In the genomic region with DNA sequence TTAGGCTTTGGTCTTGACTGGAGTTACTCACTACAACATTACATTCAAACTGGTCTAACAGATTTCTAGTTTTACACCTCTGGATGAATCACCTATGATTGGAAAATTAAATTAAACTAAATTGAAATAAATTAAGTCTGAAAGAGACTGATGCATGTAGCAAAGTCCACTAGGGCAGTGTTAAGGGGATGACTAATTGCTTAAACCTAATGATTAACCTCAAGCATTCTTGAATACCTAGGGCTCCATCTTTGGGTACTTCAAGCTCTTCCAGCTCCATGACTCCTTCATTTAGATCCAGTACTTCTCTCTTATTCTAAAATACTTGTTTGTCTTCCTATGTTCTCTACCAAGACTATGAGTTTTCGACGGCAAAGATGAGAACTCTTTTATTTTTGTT, we compare ENCODE assay signal across 17 cellular contexts.
A peak's percentile ranks its signal among the peaks of the same experiment; 100 is the strongest.
DNase-seq lines count a peak whose midpoint lies in the region; ATAC-seq and TF ChIP-seq lines count a peak whose summit lies in the region.
"Had no signal": no experiment of that assay in that cellular context is flagged by ENCODE, and none has a peak within 500 bp of the region (broad histone marks: within the 10 kb centered on the region; RNA-seq: fewer than 3 reads in every experiment).

No MANE protein-coding gene starts in this region.

- no peaks in the 10 kb centered on the region for H3K27me3 ChIP-seq in kidney epithelial cell (ENCODE audit: control insufficient read depth, insufficient read depth, low read length)

- no peaks in the 10 kb centered on the region for H3K36me3 ChIP-seq in kidney epithelial cell (ENCODE audit: control insufficient read depth, insufficient read depth, low read length)
- H3K36me3 ChIP-seq: BLaER1 had no signal

- H3K36me3 Mint-ChIP-seq in activated CD8-positive, alpha-beta T cell treated with anti-CD3 and anti-CD28 coated beads, Interleukin-2, amount 10 ng/mL, durations not matched to agents 7 days and 5 days (ENCODE audit: low read depth): no peaks in the 10 kb centered on the region
- H3K36me3 Mint-ChIP-seq: IgD-negative memory B cell had no signal

- H3K27ac Mint-ChIP-seq in activated CD8-positive, alpha-beta T cell treated with anti-CD3 and anti-CD28 coated beads, Interleukin-2, amount 10 ng/mL, durations not matched to agents 7 days and 5 days: no peak overlapping the region
- H3K27ac Mint-ChIP-seq: CD8-positive, alpha-beta memory T cell; H9; IgD-negative memory B cell had no signal

- CTCF ChIA-PET in activated CD8-positive, alpha-beta T cell treated with anti-CD3 and anti-CD28 coated beads, Interleukin-2, amount 10 ng/mL, durations not matched to agents 7 days and 5 days (lab: Charles Lee): no interaction called here

- DNase-seq in HT-29 (ENCODE audit: low spot score) (peak; percentile 1), epithelial cell of esophagus (ENCODE audit: low read depth) (peak; percentile 0), kidney epithelial cell (ENCODE audit: low read depth) (peak; percentile 14), renal cortical epithelial cell (ENCODE audit: low read depth) (peak; percentile 90), SKM-1 treated with dmso at 0.1 percent for 144 hours (lab: John Stamatoyannopoulos, UW; ENCODE audit: unreplicated experiment) (no peak), DMS114 treated with DMSO at 0.1 percent for 48 hours (lab: John Stamatoyannopoulos, UW; ENCODE audit: unreplicated experiment) (no peak), NCI-H446 (lab: John Stamatoyannopoulos, UW) (no peak)
- DNase-seq in activated CD8-positive, alpha-beta T cell treated with anti-CD3 and anti-CD28 coated beads, Interleukin-2, amount 10 ng/mL, durations not matched to agents 7 days and 5 days: no peak
- DNase-seq: AML-193; Caco-2; CD8-positive, alpha-beta memory T cell; DND-41; GDM1; GOT3; H9 had no signal

- no peak overlapping the region for H3K4me3 Mint-ChIP-seq in activated CD8-positive, alpha-beta T cell treated with anti-CD3 and anti-CD28 coated beads, Interleukin-2, amount 10 ng/mL, durations not matched to agents 7 days and 5 days
- H3K4me3 Mint-ChIP-seq: CD8-positive, alpha-beta memory T cell; H9; IgD-negative memory B cell had no signal

- H3K9me3 Mint-ChIP-seq in activated CD8-positive, alpha-beta T cell treated with anti-CD3 and anti-CD28 coated beads, Interleukin-2, amount 10 ng/mL, durations not matched to agents 7 days and 5 days (ENCODE audit: insufficient read depth): no peaks in the 10 kb centered on the region
- H3K9me3 Mint-ChIP-seq: CD8-positive, alpha-beta memory T cell; IgD-negative memory B cell had no signal

- H3K4me3 ChIP-seq in epithelial cell of esophagus (ENCODE audit: low read length): no peak overlapping the region
- no peak overlapping the region for H3K4me3 ChIP-seq in kidney epithelial cell (ENCODE audit: low read depth, low read length)
- H3K4me3 ChIP-seq: BLaER1 had no signal

- TF ChIP-seq CTCF in epithelial cell of esophagus (IDR thresholded peaks at IDR 0.05; ENCODE audit: insufficient read depth, low read depth, low read length, missing control alignments) (no peak), kidney epithelial cell (IDR thresholded peaks at IDR 0.05; ENCODE audit: insufficient read depth, low read length, poor library complexity, severe bottlenecking) (no peak)

- no peaks in the 10 kb centered on the region for H3K4me1 Mint-ChIP-seq in activated CD8-positive, alpha-beta T cell treated with anti-CD3 and anti-CD28 coated beads, Interleukin-2, amount 10 ng/mL, durations not matched to agents 7 days and 5 days (ENCODE audit: low read depth)
- H3K4me1 Mint-ChIP-seq: CD8-positive, alpha-beta memory T cell; H9; IgD-negative memory B cell had no signal

- ATAC-seq in activated CD8-positive, alpha-beta T cell treated with anti-CD3 and anti-CD28 coated beads, Interleukin-2, amount 10 ng/mL, durations not matched to agents 7 days and 5 days: no peak

- no peaks in the 10 kb centered on the region for H3K27me3 Mint-ChIP-seq in activated CD8-positive, alpha-beta T cell treated with anti-CD3 and anti-CD28 coated beads, Interleukin-2, amount 10 ng/mL, durations not matched to agents 7 days and 5 days (ENCODE audit: low read depth)
- H3K27me3 Mint-ChIP-seq: IgD-negative memory B cell had no signal

- POLR2A ChIA-PET in activated CD8-positive, alpha-beta T cell treated with anti-CD3 and anti-CD28 coated beads, Interleukin-2, amount 10 ng/mL, durations not matched to agents 7 days and 5 days (lab: Charles Lee): no interaction called here

Comparison
In these comparisons a context has a peak if more than half of its experiments do, and no peak if none do; other contexts are left out.
1. DNase-seq: peak in HT-29 (single experiment), epithelial cell of esophagus (single experiment), kidney epithelial cell (single experiment) and renal cortical epithelial cell (single experiment); none in SKM-1 treated with dmso at 0.1 percent for 144 hours (single experiment), DMS114 treated with DMSO at 0.1 percent for 48 hours (single experiment), activated CD8-positive, alpha-beta T cell treated with anti-CD3 and anti-CD28 coated beads, Interleukin-2, amount 10 ng/mL, durations not matched to agents 7 days and 5 days (single experiment) and NCI-H446 (0 of 2).